ENCODE assay signal across 1 cellular context in the genomic region with DNA sequence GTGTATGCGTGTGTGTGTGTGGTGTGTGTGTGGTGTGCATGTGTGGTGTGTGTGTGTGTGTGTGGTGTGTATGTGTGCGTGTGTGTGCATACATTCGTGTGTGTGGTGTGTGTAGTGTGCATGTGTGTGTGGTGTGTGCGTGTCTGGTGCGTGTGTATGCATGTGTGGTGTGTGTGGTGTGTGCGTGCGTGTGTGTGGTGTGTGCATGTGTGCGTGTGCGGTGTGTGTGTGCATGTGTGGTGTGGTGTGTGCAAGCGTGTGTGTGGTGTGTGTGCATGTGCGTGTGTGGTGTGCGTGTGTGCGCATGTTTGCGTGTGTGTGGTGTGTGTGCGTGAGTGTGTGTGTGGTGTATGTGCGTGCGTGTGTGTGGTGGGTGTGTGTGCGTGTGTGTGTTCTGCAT.
TF ChIP-seq lines count a peak whose summit lies in the region.

No MANE protein-coding gene starts in this region.

TF ChIP-seq in HEK293, 187 proteins besides CTCF, POLR2A, EP300 and RAD21 (continued from another document):
- TF ChIP-seq, protein P1, sequence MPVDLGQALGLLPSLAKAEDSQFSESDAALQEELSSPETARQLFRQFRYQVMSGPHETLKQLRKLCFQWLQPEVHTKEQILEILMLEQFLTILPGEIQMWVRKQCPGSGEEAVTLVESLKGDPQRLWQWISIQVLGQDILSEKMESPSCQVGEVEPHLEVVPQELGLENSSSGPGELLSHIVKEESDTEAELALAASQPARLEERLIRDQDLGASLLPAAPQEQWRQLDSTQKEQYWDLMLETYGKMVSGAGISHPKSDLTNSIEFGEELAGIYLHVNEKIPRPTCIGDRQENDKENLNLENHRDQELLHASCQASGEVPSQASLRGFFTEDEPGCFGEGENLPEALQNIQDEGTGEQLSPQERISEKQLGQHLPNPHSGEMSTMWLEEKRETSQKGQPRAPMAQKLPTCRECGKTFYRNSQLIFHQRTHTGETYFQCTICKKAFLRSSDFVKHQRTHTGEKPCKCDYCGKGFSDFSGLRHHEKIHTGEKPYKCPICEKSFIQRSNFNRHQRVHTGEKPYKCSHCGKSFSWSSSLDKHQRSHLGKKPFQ (tag by site-specific recombination; IDR thresholded peaks at IDR 0.05), result peak; percentile 52; the same call in 1 of the 2 replicates
- TF ChIP-seq HOXD13 (CRISPR knock-in tag; IDR thresholded peaks at IDR 0.05; ENCODE audit: borderline replicate concordance), result no peak
- TF ChIP-seq, protein P2, sequence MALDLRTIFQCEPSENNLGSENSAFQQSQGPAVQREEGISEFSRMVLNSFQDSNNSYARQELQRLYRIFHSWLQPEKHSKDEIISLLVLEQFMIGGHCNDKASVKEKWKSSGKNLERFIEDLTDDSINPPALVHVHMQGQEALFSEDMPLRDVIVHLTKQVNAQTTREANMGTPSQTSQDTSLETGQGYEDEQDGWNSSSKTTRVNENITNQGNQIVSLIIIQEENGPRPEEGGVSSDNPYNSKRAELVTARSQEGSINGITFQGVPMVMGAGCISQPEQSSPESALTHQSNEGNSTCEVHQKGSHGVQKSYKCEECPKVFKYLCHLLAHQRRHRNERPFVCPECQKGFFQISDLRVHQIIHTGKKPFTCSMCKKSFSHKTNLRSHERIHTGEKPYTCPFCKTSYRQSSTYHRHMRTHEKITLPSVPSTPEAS (tag by site-specific recombination; IDR thresholded peaks at IDR 0.05), result peak; percentile 84
